Comparison of ENCODE assay signal across 16 cellular contexts in genomic region chr22:23055448-23056179, GRCh38.
"Had no signal": no experiment of that assay in that cellular context is flagged by ENCODE, and none has a peak within 500 bp of the region (broad histone marks: within the 10 kb centered on the region; RNA-seq: fewer than 3 reads in every experiment).

No MANE protein-coding gene starts in this region.

- H3K9me3 ChIP-seq: suprapubic skin, transverse colon had no signal

- H3K27me3 ChIP-seq: cardiac muscle cell, dorsolateral prefrontal cortex, uterus had no signal

- ATAC-seq: activated CD8-positive, alpha-beta T cell treated with anti-CD3 and anti-CD28 coated beads, Interleukin-2, amount 10 ng/mL, durations not matched to agents 7 days and 5 days; left lobe of liver had no signal

- DNase-seq: activated CD4-positive, alpha-beta T cell treated with anti-CD3 and anti-CD28 coated beads for 48 hours; activated CD8-positive, alpha-beta T cell treated with anti-CD3 and anti-CD28 coated beads, Interleukin-2, amount 10 ng/mL, durations not matched to agents 7 days and 5 days; activated naive CD4-positive, alpha-beta T cell treated with Interleukin-2 at 50 U/mL for 16 hours; amygdala; foreskin fibroblast; hypothalamus; midbrain; occipital lobe; retina; stimulated activated CD4-positive, alpha-beta T cell treated with anti-CD3 and anti-CD28 coated beads, Interleukin-2, amount 100 ng/mL, for 24 hours; transverse colon; uterus had no signal

- H3K36me3 ChIP-seq: cardiac muscle cell, suprapubic skin, transverse colon, uterus had no signal

- H3K4me3 ChIP-seq: cardiac muscle cell, dorsolateral prefrontal cortex, suprapubic skin, transverse colon, uterus had no signal

- H3K4me1 ChIP-seq: suprapubic skin, transverse colon, uterus had no signal

- H3K27ac ChIP-seq: cardiac muscle cell, suprapubic skin, transverse colon, uterus had no signal
